ENCODE assay signal across 12 cellular contexts in genomic region chr13:51825681-51826254, GRCh38. TPM values are rescaled to one million over a fixed set of nuclear protein-coding genes. Genes with fewer than 3 reads are reported as not detected.
DNase-seq lines count a peak whose midpoint lies in the region; ATAC-seq, FAIRE-seq and TF ChIP-seq lines count a peak whose summit lies in the region.
"Had no signal": no experiment of that assay in that cellular context is flagged by ENCODE, and none has a peak within 500 bp of the region (broad histone marks: within the 10 kb centered on the region; RNA-seq: fewer than 3 reads in every experiment).

No MANE protein-coding gene starts in this region.

- WGBS in liver = 89% methylated on average over 10 of the region's 10 CpGs
- WGBS in HepG2 (ENCODE audit: low lambda C conversion rate) = 92% methylated on average over 10 of the region's 10 CpGs
- WGBS in SK-N-SH (ENCODE audit: low lambda C conversion rate) = 86% methylated on average over 10 of the region's 10 CpGs

- TF ChIP-seq RAD21 in liver (IDR thresholded peaks at IDR 0.05) (no peak), HepG2 (CRISPR knock-in tag; IDR thresholded peaks at IDR 0.05) (no peak), SK-N-SH (IDR thresholded peaks at IDR 0.05; ENCODE audit: low read length) (no peak)

- no peak for TF ChIP-seq CTCF in liver (IDR thresholded peaks at IDR 0.05; ENCODE audit: low read depth, low read length, missing input control)
- no peak for TF ChIP-seq CTCF in HepG2 (CRISPR knock-in tag; IDR thresholded peaks at IDR 0.05)
- no peak for TF ChIP-seq CTCF in lower lobe of right lung (IDR thresholded peaks at IDR 0.05)
- TF ChIP-seq CTCF in SK-N-SH (IDR thresholded peaks at IDR 0.05) = no peak

- ATAC-seq in HepG2 (no peak), T-helper 17 cell (no peak), lower lobe of right lung (no peak), GM19467 (IDR thresholded peaks at IDR 0.05; ENCODE audit: unreplicated experiment) (no peak)

- no peaks in the 10 kb centered on the region for H3K9me2 ChIP-seq in SK-N-SH

- peaks cover 50% of the 10 kb centered on the region for H3K4me1 Mint-ChIP-seq in T-helper 17 cell

- POLR2A ChIA-PET in HepG2 (lab: Yijun Ruan, JAX) = no interaction called here
- POLR2A ChIA-PET in SK-N-SH (lab: Yijun Ruan, JAX) = interaction anchor here (0.6 kb wide), 1 partner anchor 18 kb away, joined by 3 read pairs; no protein-coding TSS in a partner anchor

- H3K4me2 ChIP-seq in HepG2 (ENCODE audit: low read depth, low read length) (no peak overlapping the region), SK-N-SH (no peak overlapping the region)

- no peak overlapping the region for H3K9ac ChIP-seq in liver (ENCODE audit: low read depth in 1 of 2, low read length in 2 of 2)
- H3K9ac ChIP-seq in HepG2 (ENCODE audit: insufficient read depth, low read depth, low read length) = no peak overlapping the region
- no peak overlapping the region for H3K9ac ChIP-seq in SK-N-SH

- peak overlapping the region; percentile 98 for H3K27ac Mint-ChIP-seq in T-helper 17 cell

- H2AFZ ChIP-seq in HepG2 (ENCODE audit: low read length) = no peak overlapping the region
- H2AFZ ChIP-seq in SK-N-SH (ENCODE audit: low read depth) = no peak overlapping the region

- peak overlapping the region; percentile 9 to 38 for H3K27ac ChIP-seq in liver (ENCODE audit: low read depth in 1 of 2, low read length in 2 of 2)
- no peak overlapping the region for H3K27ac ChIP-seq in HepG2 (ENCODE audit: extremely low read length, insufficient read depth, low read length)
- H3K27ac ChIP-seq in lower lobe of right lung = peak overlapping the region; percentile 65
- H3K27ac ChIP-seq in SK-N-SH (ENCODE audit: low read depth in 2 of 2, low read length in 1 of 2) = no peak overlapping the region
- H3K27ac ChIP-seq: coronary artery, RWPE1 had no signal

- no peaks in the 10 kb centered on the region for H3K27me3 ChIP-seq in liver (ENCODE audit: control insufficient read depth in 4 of 4, insufficient read depth in 4 of 4, low read length in 3 of 4)
- no peaks in the 10 kb centered on the region for H3K27me3 ChIP-seq in HepG2 (ENCODE audit: control insufficient read depth in 1 of 2, insufficient read depth in 2 of 2, low read length in 2 of 2)
- H3K27me3 ChIP-seq in lower lobe of right lung (ENCODE audit: low read depth) = no peaks in the 10 kb centered on the region
- H3K27me3 ChIP-seq in SK-N-SH (ENCODE audit: insufficient read depth) = no peaks in the 10 kb centered on the region; the same call in none of the 2 replicates

- no peaks in the 10 kb centered on the region for H4K20me1 ChIP-seq in HepG2 (ENCODE audit: insufficient read depth, low read length)
- no peaks in the 10 kb centered on the region for H4K20me1 ChIP-seq in SK-N-SH (ENCODE audit: insufficient read depth)

- no peak for DNase-seq in HepG2 (ENCODE audit: low spot score)
- DNase-seq in T-helper 17 cell = no peak
- DNase-seq in lower lobe of right lung = no peak
- no peak for DNase-seq in DMS 273 (lab: John Stamatoyannopoulos, UW; ENCODE audit: unreplicated experiment)
- DNase-seq in SK-N-SH = no peak
- DNase-seq: NCI-H1105 treated with DMSO at 0.1 percent for 48 hours; stimulated activated CD4-positive, alpha-beta T cell treated with anti-CD3 and anti-CD28 coated beads, Interleukin-4, amount 100 ng/mL, for 24 hours; stimulated activated naive CD4-positive, alpha-beta T cell treated with Interleukin-2 at 50 U/mL for 16 hours had no signal

- H3K79me2 ChIP-seq in HepG2 (ENCODE audit: insufficient read depth, low read length) (no peaks in the 10 kb centered on the region), SK-N-SH (ENCODE audit: insufficient read depth) (no peaks in the 10 kb centered on the region)

- H3K4me1 ChIP-seq in liver (ENCODE audit: control insufficient read depth in 4 of 4, insufficient read depth in 4 of 4, low read length in 3 of 4) (peaks cover 0 to 3% (median 0%) of the 10 kb centered on the region in 4 donors), HepG2 (ENCODE audit: insufficient read depth, low read length) (no peaks in the 10 kb centered on the region), lower lobe of right lung (peaks cover 9% of the 10 kb centered on the region), SK-N-SH (ENCODE audit: control insufficient read depth in 1 of 2, insufficient read depth in 2 of 2, low read depth in 1 of 2, low read length in 1 of 2) (peaks cover 0 to 16% of the 10 kb centered on the region in 2 experiments; a peak in 1 of 4 replicates)

- in situ Hi-C loops in HepG2 (cut with HindIII; ENCODE audit: extremely low pct_ligation_motif_present, low pct_unique_long_range_greater_than_20kb) = no loop called here

- no peak for FAIRE-seq in HepG2 (lab: Jason Lieb, UNC)

- TF ChIP-seq POLR2A in HepG2 (IDR thresholded peaks at IDR 0.05; ENCODE audit: insufficient read depth in 1 of 2, low read depth in 2 of 2, low read length in 2 of 2) = no peak

- CTCF ChIA-PET in HepG2 (lab: Yijun Ruan, JAX; ENCODE audit: low intra/inter-chr PET ratio, low total read pairs) (no interaction called here), SK-N-SH (lab: Yijun Ruan, JAX) (interaction anchor here (1.2 to 4.3 kb wide), 5 partner anchors 10 to 303 kb away, joined by 3 to 26 read pairs (median 3); partner anchors contain the start of genes NEK5 and TMEM272)

- H3K9me3 ChIP-seq in liver (ENCODE audit: control insufficient read depth in 4 of 4, low read length in 3 of 4) (no peaks in the 10 kb centered on the region), HepG2 (ENCODE audit: low read length) (no peaks in the 10 kb centered on the region), T-helper 17 cell (ENCODE audit: control insufficient read depth, low read length, poor library complexity, severe bottlenecking) (no peaks in the 10 kb centered on the region), lower lobe of right lung (no peaks in the 10 kb centered on the region), SK-N-SH (no peaks in the 10 kb centered on the region)

- H3F3A ChIP-seq in SK-N-SH (replicated peaks; ENCODE audit: insufficient read depth) = no peaks in the 10 kb centered on the region

- no TSS peak for BruUV-seq in HepG2 (replicated peaks; lab: Mats Ljungman, UMichigan)

- TF ChIP-seq EP300 in HepG2 (IDR thresholded peaks at IDR 0.05; ENCODE audit: low read depth in 2 of 2, low read length in 2 of 2) (no peak), HepG2 (CRISPR knock-in tag; IDR thresholded peaks at IDR 0.05; ENCODE audit: borderline replicate concordance) (no peak), SK-N-SH (IDR thresholded peaks at IDR 0.05; ENCODE audit: borderline replicate concordance in 1 of 2, low read depth in 1 of 2, low read length in 1 of 2) (no peak)

- intact Hi-C loops in HepG2 (cut with micrococcal nuclease; ENCODE audit: unreplicated experiment) = no loop called here
- intact Hi-C loops in lower lobe of right lung (cut with DNase I) = no loop called here

- H3K27me3 Mint-ChIP-seq in T-helper 17 cell = no peaks in the 10 kb centered on the region

- H3K36me3 ChIP-seq in liver (ENCODE audit: control insufficient read depth in 4 of 4, insufficient read depth in 3 of 4, low read depth in 1 of 4, low read length in 3 of 4) (no peaks in the 10 kb centered on the region), HepG2 (replicated peaks in 1 of 2; ENCODE audit: control insufficient read depth in 1 of 2, insufficient read depth in 2 of 2, low read length in 2 of 2) (no peaks in the 10 kb centered on the region), lower lobe of right lung (no peaks in the 10 kb centered on the region), SK-N-SH (replicated peaks in 1 of 2; ENCODE audit: control insufficient read depth in 1 of 2, insufficient read depth in 2 of 2, low read length in 1 of 2) (no peaks in the 10 kb centered on the region)

- H3K4me3 ChIP-seq in liver (ENCODE audit: low read depth in 1 of 3, low read length in 3 of 3) = no peak overlapping the region
- H3K4me3 ChIP-seq in HepG2 (replicated peaks in 1 of 3; ENCODE audit: insufficient read depth in 1 of 3, low read depth in 2 of 3, low read length in 3 of 3) = no peak overlapping the region
- no peak overlapping the region for H3K4me3 ChIP-seq in lower lobe of right lung
- no peak overlapping the region for H3K4me3 ChIP-seq in SK-N-SH (ENCODE audit: low read depth in 2 of 2, low read length in 1 of 2)
- H3K4me3 ChIP-seq: coronary artery had no signal

- peak overlapping the region; percentile 91 for H3K4me3 Mint-ChIP-seq in T-helper 17 cell

- peaks cover 3% of the 10 kb centered on the region for H3K36me3 Mint-ChIP-seq in T-helper 17 cell (ENCODE audit: low read depth)

RNA-seq across cellular contexts. Expression of gene TMEM272, which starts 19.2 kb away (rescaled TPM):
- total RNA-seq in liver = under 1 TPM; 0.14 to 0.42 TPM
- under 1 TPM; 0.02 to 0.07 TPM for polyA plus RNA-seq in liver
- 0.18 and 0.62 TPM in 2 replicates for total RNA-seq in HepG2 (2016; rRNA removed; fragmentation: Illumina TruSeq; extraction: Trizol)
- not detected in 2 replicates for total RNA-seq in HepG2 (2016; cell fraction: cytosol; rRNA removed; fragmentation: Illumina TruSeq; extraction: Trizol; ENCODE audit: low read depth)
- total RNA-seq in HepG2 (2016; cell fraction: insoluble cytoplasmic fraction; rRNA removed; fragmentation: Illumina TruSeq; extraction: Trizol) = 0.07 and 0.58 TPM in 2 replicates
- 0.03 and 0.37 TPM in 2 replicates for total RNA-seq in HepG2 (2016; cell fraction: membrane; rRNA removed; fragmentation: Illumina TruSeq; extraction: Trizol)
- 2.0 and 2.1 TPM in 2 replicates for total RNA-seq in HepG2 (2016; cell fraction: nucleus; rRNA removed; fragmentation: Illumina TruSeq; extraction: Trizol)
- 0.37 and 0.52 TPM in 2 replicates for polyA plus RNA-seq in HepG2 (2011; rRNA removed)
- 0.07 and 0.09 TPM in 2 replicates for polyA plus RNA-seq in HepG2 (2011; cell fraction: cytosol; rRNA removed)
- 1.9 and 2.3 TPM in 2 replicates for polyA plus RNA-seq in HepG2 (2011; cell fraction: nucleus; rRNA removed)
- 0.20 and 0.34 TPM in 2 replicates for polyA plus RNA-seq in HepG2 (2012)
- 0.03 TPM in 1 of 2 replicates, not detected in the other for polyA plus RNA-seq in HepG2 (2016; cell fraction: cytosol; fragmentation: Illumina TruSeq; extraction: Trizol; ENCODE audit: low read depth)
- polyA plus RNA-seq in HepG2 (2016; cell fraction: insoluble cytoplasmic fraction; fragmentation: Illumina TruSeq; extraction: Trizol; ENCODE audit: low read depth) = 0.17 and 0.24 TPM in 2 replicates
- 0.03 TPM in 1 of 2 replicates, not detected in the other for polyA plus RNA-seq in HepG2 (2016; cell fraction: membrane; fragmentation: Illumina TruSeq; extraction: Trizol; ENCODE audit: low read depth)
- polyA plus RNA-seq in HepG2 (2016; cell fraction: nucleus; fragmentation: Illumina TruSeq; extraction: Trizol; ENCODE audit: insufficient read depth, low read depth) = 2.5 and 3.1 TPM in 2 replicates
- 1.3 TPM in 1 of 2 replicates, not detected in the other for polyA minus RNA-seq in HepG2 (2011; rRNA and poly(A)+ RNA removed; ENCODE audit: low replicate concordance)
- not detected in 2 replicates for polyA minus RNA-seq in HepG2 (2011; cell fraction: cytosol; rRNA and poly(A)+ RNA removed)
- polyA minus RNA-seq in HepG2 (2011; cell fraction: nucleus; rRNA and poly(A)+ RNA removed) = 2.7 and 3.2 TPM in 2 replicates
- 1 to 10 TPM; 1.3 to 1.7 TPM for total RNA-seq in T-helper 17 cell
- total RNA-seq in lower lobe of right lung = 0.09 TPM
- polyA plus RNA-seq in SK-N-SH (2012; rRNA removed) = not detected in 2 replicates
- polyA plus RNA-seq in SK-N-SH (2012; cell fraction: cytosol; rRNA removed) = under 0.01 TPM in 1 of 2 replicates, not detected in the other
- polyA plus RNA-seq in SK-N-SH (2012; cell fraction: nucleus; rRNA removed) = 0.02 TPM in 2 replicates

RNA-seq across cellular contexts. Expression of gene DHRS12, which starts 21.8 kb away (rescaled TPM):
- total RNA-seq in liver (1 to 10 TPM; 6.5 to 6.8 TPM), HepG2 (2016; rRNA removed; fragmentation: Illumina TruSeq; extraction: Trizol) (4.8 and 7.2 TPM in 2 replicates), T-helper 17 cell (10 to 100 TPM; 18.1 to 23.1 TPM), lower lobe of right lung (13.4 TPM)
- polyA plus RNA-seq in liver (10 to 100 TPM; 11.8 to 15.5 TPM), HepG2 (2011; rRNA removed) (8.4 and 12.7 TPM in 2 replicates), SK-N-SH (2012; rRNA removed) (8.2 and 9.6 TPM in 2 replicates)
- total RNA-seq in HepG2 (2016; cell fraction: cytosol; rRNA removed; fragmentation: Illumina TruSeq; extraction: Trizol; ENCODE audit: low read depth) = 8.8 and 10.5 TPM in 2 replicates
- total RNA-seq in HepG2 (2016; cell fraction: insoluble cytoplasmic fraction; rRNA removed; fragmentation: Illumina TruSeq; extraction: Trizol) = 5.6 and 5.7 TPM in 2 replicates
- total RNA-seq in HepG2 (2016; cell fraction: membrane; rRNA removed; fragmentation: Illumina TruSeq; extraction: Trizol) = 9.1 and 14.0 TPM in 2 replicates
- total RNA-seq in HepG2 (2016; cell fraction: nucleus; rRNA removed; fragmentation: Illumina TruSeq; extraction: Trizol) = 6.7 TPM in 2 replicates
- polyA plus RNA-seq in HepG2 (2011; cell fraction: cytosol; rRNA removed) = 7.3 and 8.0 TPM in 2 replicates
- 19.6 and 21.8 TPM in 2 replicates for polyA plus RNA-seq in HepG2 (2011; cell fraction: nucleus; rRNA removed)
- polyA plus RNA-seq in HepG2 (2012) = 10.8 and 12.0 TPM in 2 replicates
- polyA plus RNA-seq in HepG2 (2016; cell fraction: cytosol; fragmentation: Illumina TruSeq; extraction: Trizol; ENCODE audit: low read depth) = 15.2 and 25.5 TPM in 2 replicates
- 8.8 and 9.3 TPM in 2 replicates for polyA plus RNA-seq in HepG2 (2016; cell fraction: insoluble cytoplasmic fraction; fragmentation: Illumina TruSeq; extraction: Trizol; ENCODE audit: low read depth)
- polyA plus RNA-seq in HepG2 (2016; cell fraction: membrane; fragmentation: Illumina TruSeq; extraction: Trizol; ENCODE audit: low read depth) = 15.3 and 19.6 TPM in 2 replicates
- polyA plus RNA-seq in HepG2 (2016; cell fraction: nucleus; fragmentation: Illumina TruSeq; extraction: Trizol; ENCODE audit: insufficient read depth, low read depth) = 14.9 and 17.8 TPM in 2 replicates
- polyA minus RNA-seq in HepG2 (2011; rRNA and poly(A)+ RNA removed; ENCODE audit: low replicate concordance) = 0.89 and 5.4 TPM in 2 replicates
- 2.5 and 5.0 TPM in 2 replicates for polyA minus RNA-seq in HepG2 (2011; cell fraction: cytosol; rRNA and poly(A)+ RNA removed)
- 12.2 and 18.3 TPM in 2 replicates for polyA minus RNA-seq in HepG2 (2011; cell fraction: nucleus; rRNA and poly(A)+ RNA removed)
- polyA plus RNA-seq in SK-N-SH (2012; cell fraction: cytosol; rRNA removed) = 7.9 and 8.7 TPM in 2 replicates
- polyA plus RNA-seq in SK-N-SH (2012; cell fraction: nucleus; rRNA removed) = 16.4 and 17.1 TPM in 2 replicates

RNA-seq across cellular contexts. Expression of gene CCDC70, which starts 36.0 kb away (rescaled TPM):
- total RNA-seq in liver (not detected), HepG2 (2016; rRNA removed; fragmentation: Illumina TruSeq; extraction: Trizol) (0.13 TPM in 1 of 2 replicates, not detected in the other), T-helper 17 cell (not detected), lower lobe of right lung (not detected)
- polyA plus RNA-seq in liver (under 1 TPM in 1 of 2 donors, not detected in 1; 0.36 TPM), HepG2 (2011; rRNA removed) (not detected in 2 replicates), SK-N-SH (2012; rRNA removed) (not detected in 2 replicates)
- not detected in 2 replicates for total RNA-seq in HepG2 (2016; cell fraction: cytosol; rRNA removed; fragmentation: Illumina TruSeq; extraction: Trizol; ENCODE audit: low read depth)
- total RNA-seq in HepG2 (2016; cell fraction: insoluble cytoplasmic fraction; rRNA removed; fragmentation: Illumina TruSeq; extraction: Trizol) = not detected in 2 replicates
- total RNA-seq in HepG2 (2016; cell fraction: membrane; rRNA removed; fragmentation: Illumina TruSeq; extraction: Trizol) = not detected in 2 replicates
- not detected in 2 replicates for total RNA-seq in HepG2 (2016; cell fraction: nucleus; rRNA removed; fragmentation: Illumina TruSeq; extraction: Trizol)
- 0.05 and 0.07 TPM in 2 replicates for polyA plus RNA-seq in HepG2 (2011; cell fraction: cytosol; rRNA removed)
- not detected in 2 replicates for polyA plus RNA-seq in HepG2 (2011; cell fraction: nucleus; rRNA removed)
- not detected in 2 replicates for polyA plus RNA-seq in HepG2 (2012)
- polyA plus RNA-seq in HepG2 (2016; cell fraction: cytosol; fragmentation: Illumina TruSeq; extraction: Trizol; ENCODE audit: low read depth) = not detected in 2 replicates
- polyA plus RNA-seq in HepG2 (2016; cell fraction: insoluble cytoplasmic fraction; fragmentation: Illumina TruSeq; extraction: Trizol; ENCODE audit: low read depth) = not detected in 2 replicates
- not detected in 2 replicates for polyA plus RNA-seq in HepG2 (2016; cell fraction: membrane; fragmentation: Illumina TruSeq; extraction: Trizol; ENCODE audit: low read depth)
- not detected in 2 replicates for polyA plus RNA-seq in HepG2 (2016; cell fraction: nucleus; fragmentation: Illumina TruSeq; extraction: Trizol; ENCODE audit: insufficient read depth, low read depth)
- polyA minus RNA-seq in HepG2 (2011; rRNA and poly(A)+ RNA removed; ENCODE audit: low replicate concordance) = 0.64 TPM in 1 of 2 replicates, not detected in the other
- not detected in 2 replicates for polyA minus RNA-seq in HepG2 (2011; cell fraction: cytosol; rRNA and poly(A)+ RNA removed)
- not detected in 2 replicates for polyA minus RNA-seq in HepG2 (2011; cell fraction: nucleus; rRNA and poly(A)+ RNA removed)
- not detected in 2 replicates for polyA plus RNA-seq in SK-N-SH (2012; cell fraction: cytosol; rRNA removed)
- polyA plus RNA-seq in SK-N-SH (2012; cell fraction: nucleus; rRNA removed) = 0.04 TPM in 1 of 2 replicates, not detected in the other

Comparison
In these comparisons a context has a peak if more than half of its experiments do, and no peak if none do; other contexts are left out.
1. H3K27ac ChIP-seq: peak in liver (2 of 2) and lower lobe of right lung (single experiment); none in HepG2 (single experiment) and SK-N-SH (0 of 2).